Comparison of ENCODE assay signal across 1 cellular context in the genomic region with DNA sequence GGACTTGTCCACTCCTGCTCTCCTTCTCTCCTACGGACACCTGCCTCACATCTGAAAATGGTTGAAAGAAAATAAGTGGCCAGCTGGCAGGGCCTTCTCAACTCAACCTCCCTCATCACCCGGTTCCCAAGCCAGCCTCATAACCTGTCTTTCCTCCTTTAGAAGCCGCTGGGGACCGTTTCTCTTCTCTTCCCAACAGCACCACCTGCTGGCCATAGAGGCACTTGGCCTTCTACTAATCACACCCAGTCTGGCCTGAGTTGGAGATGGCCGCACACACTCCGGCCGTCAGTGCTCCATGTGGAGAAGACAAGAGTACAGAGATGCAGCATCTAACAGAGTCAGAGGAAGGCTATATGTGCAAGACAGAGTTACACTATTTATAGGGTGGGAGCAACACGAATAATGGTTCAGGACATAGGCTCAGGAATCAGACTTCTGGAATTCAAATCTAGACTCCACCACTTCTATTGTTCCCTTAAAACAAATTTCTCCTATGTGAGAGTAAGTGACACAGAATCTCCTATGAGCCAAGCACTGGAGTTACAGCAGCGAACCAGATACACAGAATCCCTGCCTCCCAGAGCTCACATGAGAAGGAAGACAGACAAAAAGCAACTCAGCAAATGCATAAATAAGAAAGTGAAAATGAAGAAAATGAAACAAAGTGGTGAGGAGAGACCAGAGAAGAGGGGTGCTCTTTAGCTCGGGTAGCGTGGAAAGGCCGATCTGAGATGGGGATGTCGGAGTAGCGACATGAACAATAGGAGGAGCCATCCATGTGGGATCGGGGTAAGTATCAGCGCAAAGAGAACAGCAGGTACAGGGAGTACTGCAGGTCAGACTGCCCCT.
TF ChIP-seq lines count a peak whose summit lies in the region.

No MANE protein-coding gene starts in this region.

TF ChIP-seq in K562, 482 proteins besides CTCF, POLR2A, EP300 and RAD21:
- TF ChIP-seq MAZ (CRISPR knock-in tag; conservative IDR thresholded peaks at IDR 0.05 in 1 of 2, IDR thresholded peaks at IDR 0.05 in 1 of 2) = 0 out of 4 replicates have a peak, but pooled peaks of 1 of the 2 experiments have one; percentile 29
- TF ChIP-seq SMC3 (conservative IDR thresholded peaks at IDR 0.05; ENCODE audit: insufficient read depth, low read depth, low read length) = peak; percentile 47; the same call in 1 of the 2 replicates
- TF ChIP-seq, protein P1, sequence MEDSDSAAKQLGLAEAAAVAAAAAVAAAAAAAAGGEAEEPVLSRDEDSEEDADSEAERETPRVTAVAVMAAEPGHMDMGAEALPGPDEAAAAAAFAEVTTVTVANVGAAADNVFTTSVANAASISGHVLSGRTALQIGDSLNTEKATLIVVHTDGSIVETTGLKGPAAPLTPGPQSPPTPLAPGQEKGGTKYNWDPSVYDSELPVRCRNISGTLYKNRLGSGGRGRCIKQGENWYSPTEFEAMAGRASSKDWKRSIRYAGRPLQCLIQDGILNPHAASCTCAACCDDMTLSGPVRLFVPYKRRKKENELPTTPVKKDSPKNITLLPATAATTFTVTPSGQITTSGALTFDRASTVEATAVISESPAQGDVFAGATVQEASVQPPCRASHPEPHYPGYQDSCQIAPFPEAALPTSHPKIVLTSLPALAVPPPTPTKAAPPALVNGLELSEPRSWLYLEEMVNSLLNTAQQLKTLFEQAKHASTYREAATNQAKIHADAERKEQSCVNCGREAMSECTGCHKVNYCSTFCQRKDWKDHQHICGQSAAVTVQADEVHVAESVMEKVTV (CRISPR knock-in tag; IDR thresholded peaks at IDR 0.05) = peak; percentile 60; the same call in 1 of the 2 replicates
- peak; percentile 37; the same call in 1 of the 2 replicates for TF ChIP-seq STAG1 (CRISPR knock-in tag; IDR thresholded peaks at IDR 0.05; ENCODE audit: borderline replicate concordance)
